16 cellular contexts compared by ENCODE assay signal in genomic region chr12:119258149-119258548, GRCh38.
DNase-seq lines count a peak whose midpoint lies in the region; TF ChIP-seq lines count a peak whose summit lies in the region.
"Had no signal": no experiment of that assay in that cellular context is flagged by ENCODE, and none has a peak within 500 bp of the region (broad histone marks: within the 10 kb centered on the region; RNA-seq: fewer than 3 reads in every experiment).

No MANE protein-coding gene starts in this region.

- peaks cover 40% of the 10 kb centered on the region for H3K27me3 ChIP-seq in A673 (replicated peaks; ENCODE audit: insufficient read depth, low read depth, low read length, poor library complexity)
- H3K27me3 ChIP-seq: colonic mucosa, transverse colon had no signal

- no peak for TF ChIP-seq CTCF in A673 (conservative IDR thresholded peaks at IDR 0.05; ENCODE audit: low read depth, low read length)

- CTCF ChIA-PET in A673 (lab: Charles Lee): no interaction called here

- 64 to 86% methylated on average over 4 to 7 of the region's 7 CpGs for WGBS in mesodermal cell (ENCODE audit: insufficient coverage in 2 of 2), 2 experiments

- intact Hi-C loops in A673 (cut with micrococcal nuclease; ENCODE audit: unreplicated experiment): no loop called here
- intact Hi-C loops in posterior cingulate gyrus (cut with DNase I): no loop called here

- H3K4me1 ChIP-seq in mesodermal cell (ENCODE audit: control insufficient read depth, insufficient read depth, low read length, poor library complexity, severe bottlenecking): peaks cover 15% of the 10 kb centered on the region
- H3K4me1 ChIP-seq in A673 (ENCODE audit: insufficient read depth, low read length, poor library complexity, severe bottlenecking): no peaks in the 10 kb centered on the region
- H3K4me1 ChIP-seq: colonic mucosa, transverse colon had no signal

- H3K36me3 ChIP-seq in mesodermal cell (ENCODE audit: control insufficient read depth, insufficient read depth, low read length) (no peaks in the 10 kb centered on the region), A673 (ENCODE audit: insufficient read depth, low read length, poor library complexity, severe bottlenecking) (no peaks in the 10 kb centered on the region)
- H3K36me3 ChIP-seq: colonic mucosa, transverse colon had no signal

- H3K27ac ChIP-seq in mesodermal cell (ENCODE audit: low read depth, low read length, severe bottlenecking) (peak overlapping the region; percentile 74), A673 (ENCODE audit: low read depth, low read length, poor library complexity, severe bottlenecking) (no peak overlapping the region)
- H3K27ac ChIP-seq: colonic mucosa, transverse colon had no signal

- no peaks in the 10 kb centered on the region for H3K9me3 ChIP-seq in mesodermal cell (ENCODE audit: control insufficient read depth, low read length)
- no peaks in the 10 kb centered on the region for H3K9me3 ChIP-seq in A673 (ENCODE audit: low read depth, low read length, poor library complexity, severe bottlenecking)
- H3K9me3 ChIP-seq: colonic mucosa, transverse colon had no signal

- no peak overlapping the region for H3K4me3 ChIP-seq in mesodermal cell (ENCODE audit: extremely low read depth, insufficient read depth, low read length, poor library complexity, severe bottlenecking)
- H3K4me3 ChIP-seq in A673 (ENCODE audit: low read depth, low read length, poor library complexity, severe bottlenecking): no peak overlapping the region
- H3K4me3 ChIP-seq: colonic mucosa, transverse colon had no signal

- POLR2A ChIA-PET in A673 (lab: Charles Lee; ENCODE audit: low non-redundant PET): no interaction called here

- no TSS peak for BruUV-seq in A673 (replicated peaks; lab: Mats Ljungman, UMichigan)

- peak; percentile 44 for DNase-seq in NCI-H1092 treated with DMSO at 0.1 percent for 48 hours (lab: John Stamatoyannopoulos, UW)
- no peak for DNase-seq in NCI-H1092 (lab: John Stamatoyannopoulos, UW)
- peak; percentile 74 to 93 for DNase-seq in NCI-H187 (lab: John Stamatoyannopoulos, UW)
- DNase-seq in SHP77 treated with DMSO at 0.1 percent for 48 hours (lab: John Stamatoyannopoulos, UW): peak; percentile 47
- no peak for DNase-seq in stimulated activated CD4-positive, alpha-beta T cell treated with anti-CD3 and anti-CD28 coated beads, Interleukin-15, amount 100 ng/mL, for 24 hours
- no peak for DNase-seq in A673 (ENCODE audit: low spot score)
- DNase-seq in posterior cingulate gyrus: no peak
- DNase-seq: 8988T; activated CD4-positive, alpha-beta T cell treated with anti-CD3 and anti-CD28 coated beads for 36 hours; activated CD8-positive, alpha-beta memory T cell treated with anti-CD3 and anti-CD28 coated beads, Interleukin-2, amount 50 U/mL, for 4 hours; activated naive CD4-positive, alpha-beta T cell treated with anti-CD3 and anti-CD28 coated beads, Interleukin-2, amount 10 ng/mL, durations not matched to agents 7 days and 5 days; CD4-positive, CD25-positive, alpha-beta regulatory T cell; colonic mucosa; nucleus accumbens; transverse colon had no signal

Comparison
In these comparisons a context has a peak if more than half of its experiments do, and no peak if none do; other contexts are left out.
1. DNase-seq: peak in NCI-H1092 treated with DMSO at 0.1 percent for 48 hours (single experiment), NCI-H187 (2 of 2) and SHP77 treated with DMSO at 0.1 percent for 48 hours (single experiment); none in NCI-H1092 (single experiment), stimulated activated CD4-positive, alpha-beta T cell treated with anti-CD3 and anti-CD28 coated beads, Interleukin-15, amount 100 ng/mL, for 24 hours (single experiment), A673 (single experiment) and posterior cingulate gyrus (0 of 10).